In genomic region chr1:117897551-117897950, GRCh38 we compare ENCODE assay signal across 17 cellular contexts.
"Had no signal": no experiment of that assay in that cellular context is flagged by ENCODE, and none has a peak within 500 bp of the region (broad histone marks: within the 10 kb centered on the region; RNA-seq: fewer than 3 reads in every experiment).

No MANE protein-coding gene starts in this region.

- H3K4me1 ChIP-seq: lower lobe of right lung, neural progenitor cell had no signal

- ATAC-seq: activated CD8-positive, alpha-beta T cell treated with anti-CD3 and anti-CD28 coated beads, Interleukin-2, amount 10 ng/mL, durations not matched to agents 7 days and 5 days; activated T-cell treated with anti-CD3 and anti-CD28 coated beads, Interleukin-2, amount 50 U/mL, for 72 hours; heart right ventricle; left colon; lower lobe of right lung; stimulated activated effector memory CD8-positive, alpha-beta T cell treated with anti-CD3 and anti-CD28 coated beads, Interleukin-12 subunit alpha, Interleukin-12 subunit beta, amount 100 ng/mL, for 72 hours had no signal

- H3K27ac ChIP-seq: cardiac muscle cell, heart right ventricle, lower lobe of right lung, neural progenitor cell had no signal

- H3K27me3 ChIP-seq: cardiac muscle cell, heart right ventricle, neural progenitor cell had no signal

- H3K4me1 Mint-ChIP-seq: activated CD4-positive, alpha-beta T cell treated with anti-CD3 and anti-CD28 coated beads, Interleukin-2, amount 10 ng/mL, durations not matched to agents 24 days and 14 days; neural progenitor cell had no signal

- DNase-seq: activated CD4-positive, alpha-beta T cell treated with anti-CD3 and anti-CD28 coated beads, Interleukin-2, amount 10 ng/mL, durations not matched to agents 24 days and 14 days; activated CD4-positive, CD25-positive, alpha-beta regulatory T cell; activated CD8-positive, alpha-beta memory T cell treated with anti-CD3 and anti-CD28 coated beads, Interleukin-2, amount 50 U/mL, for 4 hours; activated CD8-positive, alpha-beta T cell treated with anti-CD3 and anti-CD28 coated beads, Interleukin-2, amount 10 ng/mL, durations not matched to agents 7 days and 5 days; activated naive CD8-positive, alpha-beta T cell treated with anti-CD3 and anti-CD28 coated beads, Interleukin-2, amount 10 ng/mL, durations not matched to agents 7 days and 5 days; activated T-cell treated with anti-CD3 and anti-CD28 coated beads, Interleukin-2, amount 50 U/mL, for 72 hours; aorta; heart right ventricle; left colon; lower lobe of right lung; naive B cell; SW 1271 had no signal

- H3K4me3 ChIP-seq: cardiac muscle cell, heart right ventricle, lower lobe of right lung, neural progenitor cell had no signal

- H3K9me3 ChIP-seq: heart right ventricle, lower lobe of right lung had no signal

- H3K4me2 ChIP-seq: neural progenitor cell had no signal

- H3K27me3 Mint-ChIP-seq: activated CD4-positive, alpha-beta T cell treated with anti-CD3 and anti-CD28 coated beads, Interleukin-2, amount 10 ng/mL, durations not matched to agents 24 days and 14 days; activated naive CD8-positive, alpha-beta T cell treated with anti-CD3 and anti-CD28 coated beads, Interleukin-2, amount 10 ng/mL, durations not matched to agents 7 days and 5 days; naive B cell had no signal

- FAIRE-seq: frontal cortex had no signal

- H3K9me3 Mint-ChIP-seq: activated CD4-positive, alpha-beta T cell treated with anti-CD3 and anti-CD28 coated beads, Interleukin-2, amount 10 ng/mL, durations not matched to agents 24 days and 14 days; activated naive CD8-positive, alpha-beta T cell treated with anti-CD3 and anti-CD28 coated beads, Interleukin-2, amount 10 ng/mL, durations not matched to agents 7 days and 5 days; activated T-cell treated with anti-CD3 and anti-CD28 coated beads, Interleukin-2, amount 50 U/mL, for 72 hours; neural progenitor cell; stimulated activated effector memory CD8-positive, alpha-beta T cell treated with anti-CD3 and anti-CD28 coated beads, Interleukin-12 subunit alpha, Interleukin-12 subunit beta, amount 100 ng/mL, for 72 hours; T-helper 2 cell treated with Interferon-gamma antibody and Interleukin-4, amounts not matched to agents 5 μg/mL and 100 μg/mL, for 36 hours had no signal

- H3K9ac ChIP-seq: neural progenitor cell had no signal

- H3K27ac Mint-ChIP-seq: activated CD4-positive, alpha-beta T cell treated with anti-CD3 and anti-CD28 coated beads, Interleukin-2, amount 10 ng/mL, durations not matched to agents 24 days and 14 days; activated CD8-positive, alpha-beta T cell treated with anti-CD3 and anti-CD28 coated beads, Interleukin-2, amount 10 ng/mL, durations not matched to agents 7 days and 5 days; activated naive CD8-positive, alpha-beta T cell treated with anti-CD3 and anti-CD28 coated beads, Interleukin-2, amount 10 ng/mL, durations not matched to agents 7 days and 5 days; activated T-cell treated with anti-CD3 and anti-CD28 coated beads, Interleukin-2, amount 50 U/mL, for 72 hours; neural progenitor cell; T-helper 2 cell treated with Interferon-gamma antibody and Interleukin-4, amounts not matched to agents 5 μg/mL and 100 μg/mL, for 36 hours had no signal

- H3K4me3 Mint-ChIP-seq: activated CD4-positive, alpha-beta T cell treated with anti-CD3 and anti-CD28 coated beads, Interleukin-2, amount 10 ng/mL, durations not matched to agents 24 days and 14 days; activated CD8-positive, alpha-beta T cell treated with anti-CD3 and anti-CD28 coated beads, Interleukin-2, amount 10 ng/mL, durations not matched to agents 7 days and 5 days; activated naive CD8-positive, alpha-beta T cell treated with anti-CD3 and anti-CD28 coated beads, Interleukin-2, amount 10 ng/mL, durations not matched to agents 7 days and 5 days; activated T-cell treated with anti-CD3 and anti-CD28 coated beads, Interleukin-2, amount 50 U/mL, for 72 hours; naive B cell; neural progenitor cell; stimulated activated effector memory CD8-positive, alpha-beta T cell treated with anti-CD3 and anti-CD28 coated beads, Interleukin-12 subunit alpha, Interleukin-12 subunit beta, amount 100 ng/mL, for 72 hours; T-helper 2 cell treated with Interferon-gamma antibody and Interleukin-4, amounts not matched to agents 5 μg/mL and 100 μg/mL, for 36 hours had no signal

- H2AFZ ChIP-seq: neural progenitor cell had no signal
